ENCODE assay signal across 13 cellular contexts in genomic region chr10:71068811-71069411, GRCh38.
DNase-seq lines count a peak whose midpoint lies in the region; ATAC-seq and TF ChIP-seq lines count a peak whose summit lies in the region.
"Had no signal": no experiment of that assay in that cellular context is flagged by ENCODE, and none has a peak within 500 bp of the region (broad histone marks: within the 10 kb centered on the region; RNA-seq: fewer than 3 reads in every experiment).

No MANE protein-coding gene starts in this region.

- H3K9me3 Mint-ChIP-seq in activated naive CD4-positive, alpha-beta T cell treated with anti-CD3 and anti-CD28 coated beads, Interleukin-2, amount 50 U/mL, for 72 hours, result no peaks in the 10 kb centered on the region
- H3K9me3 Mint-ChIP-seq: type B pancreatic cell had no signal

- peak; percentile 28 for DNase-seq in ELF-1 (ENCODE audit: low read depth, low spot score)
- DNase-seq in SW480 (ENCODE audit: low spot score), result peak; percentile 24
- peak; percentile 21 for DNase-seq in fibroblast of the aortic adventitia (ENCODE audit: low read depth)
- DNase-seq in psoas muscle, result peak; percentile 57 to 73
- no peak for DNase-seq in activated naive CD4-positive, alpha-beta T cell treated with anti-CD3 and anti-CD28 coated beads, Interleukin-2, amount 50 U/mL, for 72 hours (ENCODE audit: low spot score in 2 of 2)
- no peak for DNase-seq in epidermal melanocyte (ENCODE audit: insufficient read length, low spot score)
- DNase-seq: DMS53; erythroblast; NCI-H748 treated with DMSO at 0.1 percent for 48 hours; stimulated activated CD4-positive, alpha-beta T cell treated with anti-CD3 and anti-CD28 coated beads, Interleukin-2, amount 100 ng/mL, for 48 hours had no signal

- no peaks in the 10 kb centered on the region for H3K36me3 ChIP-seq in psoas muscle (ENCODE audit: insufficient read depth in 1 of 2, low read depth in 1 of 2)

- intact Hi-C loops in psoas muscle (cut with DNase I), result no loop called here

- H3K4me1 ChIP-seq in psoas muscle, result peaks cover 16% of the 10 kb centered on the region

- H3K27ac Mint-ChIP-seq in activated naive CD4-positive, alpha-beta T cell treated with anti-CD3 and anti-CD28 coated beads, Interleukin-2, amount 50 U/mL, for 72 hours, result no peak overlapping the region
- H3K27ac Mint-ChIP-seq: type B pancreatic cell had no signal

- no peaks in the 10 kb centered on the region for H3K36me3 Mint-ChIP-seq in activated naive CD4-positive, alpha-beta T cell treated with anti-CD3 and anti-CD28 coated beads, Interleukin-2, amount 50 U/mL, for 72 hours
- H3K36me3 Mint-ChIP-seq: type B pancreatic cell had no signal

- peak overlapping the region; percentile 23 for H3K27ac ChIP-seq in psoas muscle

- 38 to 52% (median 48%) methylated on average over 9 of the region's 9 CpGs for WGBS in psoas muscle, 3 donors

- H3K4me3 ChIP-seq in fibroblast of the aortic adventitia (ENCODE audit: low read depth, low read length) (no peak overlapping the region), psoas muscle (no peak overlapping the region)

- ATAC-seq in psoas muscle (peak; percentile 72 to 84 (median 82)), GM21515 (IDR thresholded peaks at IDR 0.05; ENCODE audit: unreplicated experiment) (no peak), HG02852 (IDR thresholded peaks at IDR 0.05; ENCODE audit: unreplicated experiment) (no peak)
- no peak for ATAC-seq in activated naive CD4-positive, alpha-beta T cell treated with anti-CD3 and anti-CD28 coated beads, Interleukin-2, amount 50 U/mL, for 72 hours

- TF ChIP-seq CTCF in fibroblast of the aortic adventitia (IDR thresholded peaks at IDR 0.05; ENCODE audit: insufficient read depth, low read length), result no peak
- no peak for TF ChIP-seq CTCF in psoas muscle (IDR thresholded peaks at IDR 0.05)

- no peaks in the 10 kb centered on the region for H3K9me3 ChIP-seq in psoas muscle

- no peaks in the 10 kb centered on the region for H3K27me3 ChIP-seq in psoas muscle (ENCODE audit: insufficient read depth in 3 of 3, low read length in 2 of 3)

Comparison
In these comparisons a context has a peak if more than half of its experiments do, and no peak if none do; other contexts are left out.
1. DNase-seq: peak in ELF-1 (single experiment), SW480 (single experiment), fibroblast of the aortic adventitia (single experiment) and psoas muscle (2 of 2); none in activated naive CD4-positive, alpha-beta T cell treated with anti-CD3 and anti-CD28 coated beads, Interleukin-2, amount 50 U/mL, for 72 hours (0 of 2) and epidermal melanocyte (single experiment).
2. ATAC-seq: peak in psoas muscle (4 of 4); none in activated naive CD4-positive, alpha-beta T cell treated with anti-CD3 and anti-CD28 coated beads, Interleukin-2, amount 50 U/mL, for 72 hours (0 of 2), GM21515 (single experiment) and HG02852 (single experiment).